ENCODE assay signal across 12 cellular contexts in genomic region chr14:90521121-90521929, GRCh38.
DNase-seq lines count a peak whose midpoint lies in the region; ATAC-seq and TF ChIP-seq lines count a peak whose summit lies in the region.
"Had no signal": no experiment of that assay in that cellular context is flagged by ENCODE, and none has a peak within 500 bp of the region (broad histone marks: within the 10 kb centered on the region; RNA-seq: fewer than 3 reads in every experiment).

No MANE protein-coding gene starts in this region.

- DNase-seq in NCI-H345 (lab: John Stamatoyannopoulos, UW), result peak; percentile 59
- no peak for DNase-seq in NCI-H345 treated with DMSO at 0.1 percent for 48 hours (lab: John Stamatoyannopoulos, UW; ENCODE audit: unreplicated experiment)
- DNase-seq in astrocyte of the hippocampus (ENCODE audit: low read depth, low spot score), result peak; percentile 78
- DNase-seq in lower lobe of right lung, result peak; percentile 59
- DNase-seq in uterus, result peak; percentile 26 to 72
- DNase-seq in cerebellum (ENCODE audit: low spot score), result no peak
- no peak for DNase-seq in NK-92 treated with Interleukin-12 subunit alpha and Interleukin-12 subunit beta, amount 100 ng/mL, for 24 hours (lab: John Stamatoyannopoulos, UW)
- DNase-seq: dermis blood vessel endothelial cell; MG63; stimulated activated naive CD8-positive, alpha-beta T cell treated with anti-CD3 and anti-CD28 coated beads, Interleukin-15, Interleukin-2, amounts not matched to agents 100 U/mL and 50 U/mL, for 24 hours had no signal

- TF ChIP-seq CTCF in lower lobe of right lung (IDR thresholded peaks at IDR 0.05) (no peak), uterus (IDR thresholded peaks at IDR 0.05) (no peak)

- peaks cover 23% of the 10 kb centered on the region for H3K4me1 ChIP-seq in lower lobe of right lung
- H3K4me1 ChIP-seq in uterus, result peaks cover 11 to 20% of the 10 kb centered on the region in 2 donors

- H3K27me3 ChIP-seq in lower lobe of right lung (ENCODE audit: low read depth) (no peaks in the 10 kb centered on the region), uterus (no peaks in the 10 kb centered on the region)
- H3K27me3 ChIP-seq: MG63, Peyer's patch had no signal

- H3K9me3 ChIP-seq in lower lobe of right lung (no peaks in the 10 kb centered on the region), uterus (no peaks in the 10 kb centered on the region)
- H3K9me3 ChIP-seq: MG63, Peyer's patch had no signal

- ATAC-seq in lower lobe of right lung (peak in 1 of 2 donors; percentile 5), GM18870 (IDR thresholded peaks at IDR 0.05; ENCODE audit: unreplicated experiment) (no peak)
- ATAC-seq: stimulated activated naive CD8-positive, alpha-beta T cell treated with anti-CD3 and anti-CD28 coated beads, Interleukin-15, Interleukin-2, amounts not matched to agents 100 U/mL and 50 U/mL, for 24 hours had no signal

- no peaks in the 10 kb centered on the region for H3K36me3 ChIP-seq in lower lobe of right lung
- no peaks in the 10 kb centered on the region for H3K36me3 ChIP-seq in uterus
- H3K36me3 ChIP-seq: MG63, Peyer's patch had no signal

- intact Hi-C loops in lower lobe of right lung (cut with DNase I), result no loop called here
- intact Hi-C loops in uterus (cut with DNase I; ENCODE audit: low total_unique reads), result no loop called here

- H3K27ac ChIP-seq in lower lobe of right lung (no peak overlapping the region), uterus (peak overlapping the region in 1 of 2 donors; percentile 60)

- TF ChIP-seq POLR2A in uterus (IDR thresholded peaks at IDR 0.05), result no peak

- H3K4me3 ChIP-seq in lower lobe of right lung, result no peak overlapping the region
- H3K4me3 ChIP-seq in uterus, result no peak overlapping the region
- H3K4me3 ChIP-seq: MG63, Peyer's patch had no signal

Comparison
In these comparisons a context has a peak if more than half of its experiments do, and no peak if none do; other contexts are left out.
1. DNase-seq: peak in NCI-H345 (single experiment), astrocyte of the hippocampus (single experiment), lower lobe of right lung (single experiment) and uterus (2 of 2); none in NCI-H345 treated with DMSO at 0.1 percent for 48 hours (single experiment), cerebellum (single experiment) and NK-92 treated with Interleukin-12 subunit alpha and Interleukin-12 subunit beta, amount 100 ng/mL, for 24 hours (single experiment).